ENCODE assay signal across 18 cellular contexts in genomic region chr5:78602400-78602799, GRCh38. TPM values are rescaled to one million over a fixed set of nuclear protein-coding genes. Genes with fewer than 3 reads are reported as not detected.
DNase-seq lines count a peak whose midpoint lies in the region; ATAC-seq, FAIRE-seq and TF ChIP-seq lines count a peak whose summit lies in the region.
"Had no signal": no experiment of that assay in that cellular context is flagged by ENCODE, and none has a peak within 500 bp of the region (broad histone marks: within the 10 kb centered on the region; RNA-seq: fewer than 3 reads in every experiment).

No MANE protein-coding gene starts in this region.

- no peak overlapping the region for H3K9ac ChIP-seq in astrocyte (ENCODE audit: low read length)
- no peak overlapping the region for H3K9ac ChIP-seq in stomach smooth muscle (ENCODE audit: low read length in 2 of 2)
- H3K9ac ChIP-seq: KMS-11 had no signal

- H3K27me3 Mint-ChIP-seq in MCF 10A (ENCODE audit: insufficient read depth, unreplicated experiment) (no peaks in the 10 kb centered on the region), astrocyte (ENCODE audit: low read depth, unreplicated experiment) (no peaks in the 10 kb centered on the region), mesothelial cell of epicardium (ENCODE audit: low read depth) (no peaks in the 10 kb centered on the region), CD14-positive monocyte (ENCODE audit: low read depth in 3 of 3) (peaks cover 0 to 8% (median 3%) of the 10 kb centered on the region in 3 donors)

- H3K27ac Mint-ChIP-seq in MCF 10A (ENCODE audit: low read depth, unreplicated experiment) = no peak overlapping the region
- H3K27ac Mint-ChIP-seq in astrocyte (ENCODE audit: unreplicated experiment) = peak overlapping the region; percentile 89
- peak overlapping the region; percentile 89 for H3K27ac Mint-ChIP-seq in mesothelial cell of epicardium
- H3K27ac Mint-ChIP-seq in CD14-positive monocyte = no peak overlapping the region

- H3K36me3 Mint-ChIP-seq in MCF 10A (ENCODE audit: insufficient read depth, unreplicated experiment) (peaks cover 15% of the 10 kb centered on the region), astrocyte (ENCODE audit: low read depth, unreplicated experiment) (peaks cover 2% of the 10 kb centered on the region), mesothelial cell of epicardium (peaks cover 5% of the 10 kb centered on the region), CD14-positive monocyte (no peaks in the 10 kb centered on the region)

- H3K79me2 ChIP-seq in astrocyte (ENCODE audit: insufficient read depth, low read length) = peaks cover 23% of the 10 kb centered on the region

- H3K27ac ChIP-seq in breast epithelium (peak overlapping the region; percentile 10 to 77), astrocyte (ENCODE audit: low read depth, low read length) (peak overlapping the region; percentile 71), stomach smooth muscle (ENCODE audit: low read length) (peak overlapping the region; percentile 79)
- H3K27ac ChIP-seq: KMS-11 had no signal

- H4K20me1 ChIP-seq in astrocyte (ENCODE audit: insufficient read depth, low read length) = no peaks in the 10 kb centered on the region

- BruUV-seq in MCF 10A (replicated peaks; lab: Mats Ljungman, UMichigan) = no TSS peak

- intact Hi-C loops in breast epithelium (cut with DNase I; ENCODE audit: low total_unique reads) (no loop called here), MCF 10A (cut with micrococcal nuclease) (no loop called here), CD14-positive monocyte (cut with micrococcal nuclease) (no loop called here)

- FAIRE-seq in astrocyte (lab: Jason Lieb, UNC) = no peak
- FAIRE-seq: A204.1, H1 had no signal

- DNase-seq in breast epithelium (ENCODE audit: low spot score in 2 of 2) (no peak), MCF 10A (ENCODE audit: unreplicated experiment) (no peak), astrocyte (ENCODE audit: low read depth) (no peak), mesothelial cell of epicardium (ENCODE audit: low spot score in 2 of 2, unreplicated experiment in 2 of 2) (no peak), CD14-positive monocyte (ENCODE audit: low spot score) (no peak), cortex of kidney (lab: John Stamatoyannopoulos, UW) (no peak)
- DNase-seq: MG63, NCI-H1092 treated with DMSO at 0.1 percent for 48 hours, NCI-H1694 treated with DMSO at 0.1 percent for 48 hours, NCI-H446, NCI-H748 treated with DMSO at 0.1 percent for 48 hours, SHP77 had no signal

- H3K9me3 Mint-ChIP-seq in MCF 10A (ENCODE audit: unreplicated experiment) (no peaks in the 10 kb centered on the region), astrocyte (ENCODE audit: unreplicated experiment) (no peaks in the 10 kb centered on the region), mesothelial cell of epicardium (no peaks in the 10 kb centered on the region), CD14-positive monocyte (peaks cover 0 to 4% (median 0%) of the 10 kb centered on the region in 7 donors)

- ATAC-seq in GM18498 (IDR thresholded peaks at IDR 0.05; ENCODE audit: unreplicated experiment) = no peak
- ATAC-seq: Panc1 had no signal

- H3K4me3 ChIP-seq in breast epithelium (no peak overlapping the region), astrocyte (ENCODE audit: insufficient read depth, low read depth, low read length) (no peak overlapping the region), stomach smooth muscle (ENCODE audit: low read length in 2 of 2) (no peak overlapping the region)
- H3K4me3 ChIP-seq: MG63 had no signal

- no peak for TF ChIP-seq CTCF in breast epithelium (IDR thresholded peaks at IDR 0.05)
- no peak for TF ChIP-seq CTCF in MCF 10A (IDR thresholded peaks at IDR 0.05; ENCODE audit: unreplicated experiment)
- TF ChIP-seq CTCF in astrocyte (IDR thresholded peaks at IDR 0.05; ENCODE audit: insufficient read depth, low read depth, low read length) = no peak
- TF ChIP-seq CTCF in mesothelial cell of epicardium (IDR thresholded peaks at IDR 0.05; ENCODE audit: unreplicated experiment) = no peak
- TF ChIP-seq CTCF in CD14-positive monocyte (IDR thresholded peaks at IDR 0.05) = no peak

- H3K4me1 Mint-ChIP-seq in MCF 10A (ENCODE audit: insufficient read depth, unreplicated experiment) = peaks cover 18% of the 10 kb centered on the region
- peaks cover 43% of the 10 kb centered on the region for H3K4me1 Mint-ChIP-seq in astrocyte (ENCODE audit: low read depth, unreplicated experiment)
- H3K4me1 Mint-ChIP-seq in mesothelial cell of epicardium = peaks cover 53% of the 10 kb centered on the region
- no peaks in the 10 kb centered on the region for H3K4me1 Mint-ChIP-seq in CD14-positive monocyte

- no peaks in the 10 kb centered on the region for H3K27me3 ChIP-seq in breast epithelium
- no peaks in the 10 kb centered on the region for H3K27me3 ChIP-seq in astrocyte (ENCODE audit: insufficient read depth, low read length)
- H3K27me3 ChIP-seq in stomach smooth muscle (ENCODE audit: control insufficient read depth in 1 of 2, insufficient read depth in 2 of 2, low read length in 2 of 2) = no peaks in the 10 kb centered on the region
- H3K27me3 ChIP-seq: MG63 had no signal

- no peak overlapping the region for H3K4me3 Mint-ChIP-seq in MCF 10A (ENCODE audit: unreplicated experiment)
- no peak overlapping the region for H3K4me3 Mint-ChIP-seq in astrocyte (ENCODE audit: unreplicated experiment)
- no peak overlapping the region for H3K4me3 Mint-ChIP-seq in mesothelial cell of epicardium
- H3K4me3 Mint-ChIP-seq in CD14-positive monocyte = no peak overlapping the region

- TF ChIP-seq POLR2A in breast epithelium (IDR thresholded peaks at IDR 0.05) = no peak

- H3K36me3 ChIP-seq in breast epithelium = no peaks in the 10 kb centered on the region
- no peaks in the 10 kb centered on the region for H3K36me3 ChIP-seq in astrocyte (ENCODE audit: insufficient read depth, low read length)
- no peaks in the 10 kb centered on the region for H3K36me3 ChIP-seq in stomach smooth muscle (ENCODE audit: control insufficient read depth in 2 of 2, insufficient read depth in 2 of 2, low read length in 2 of 2)

- CTCF ChIA-PET in MCF 10A (lab: Yijun Ruan, JAX) = no interaction called here

- H3K4me1 ChIP-seq in breast epithelium (no peaks in the 10 kb centered on the region), astrocyte (ENCODE audit: insufficient read depth, low read length) (peaks cover 31% of the 10 kb centered on the region), stomach smooth muscle (ENCODE audit: control insufficient read depth, insufficient read depth, low read length) (peaks cover 19% of the 10 kb centered on the region)

- POLR2A ChIA-PET in MCF 10A (lab: Yijun Ruan, JAX) = interaction anchor here (0.6 to 0.7 kb wide), 2 partner anchors 11 to 38 kb away, joined by 3 read pairs; no protein-coding TSS in a partner anchor

- no peak overlapping the region for H2AFZ ChIP-seq in astrocyte (ENCODE audit: low read depth, low read length)

- no peak overlapping the region for H3K4me2 ChIP-seq in astrocyte (ENCODE audit: low read length)
- H3K4me2 ChIP-seq: KMS-11 had no signal

- H3K9me3 ChIP-seq in breast epithelium (no peaks in the 10 kb centered on the region), astrocyte (ENCODE audit: insufficient read depth, low read depth, low read length) (no peaks in the 10 kb centered on the region), stomach smooth muscle (ENCODE audit: control insufficient read depth in 2 of 2, low read length in 2 of 2) (peaks cover 0 to 3% of the 10 kb centered on the region in 2 donors)
- H3K9me3 ChIP-seq: MG63 had no signal

RNA-seq across cellular contexts. Expression of gene LHFPL2, which starts 46.2 kb away (rescaled TPM):
- total RNA-seq in breast epithelium (10 to 100 TPM; 36.8 to 61.8 (median 41.3) TPM), MCF 10A (2022) (45.9 and 93.3 TPM in 2 replicates), astrocyte (17.0 and 19.8 TPM in 2 replicates), mesothelial cell of epicardium (41.7 to 43.1 TPM (median 42.1 TPM) in 3 replicates)
- 10 to 100 TPM in 1 of 2 donors, 1 to 10 TPM in 1; 7.3 to 11.6 TPM for polyA plus RNA-seq in CD14-positive monocyte

Comparison
In these comparisons a context has a peak if more than half of its experiments do, and no peak if none do; other contexts are left out.
1. H3K27ac Mint-ChIP-seq: peak in astrocyte (single experiment) and mesothelial cell of epicardium (single experiment); none in MCF 10A (single experiment) and CD14-positive monocyte (0 of 7).
2. Peak in every context shown above with its lines, with median percentiles within 50 percentile points of each other: H3K27ac ChIP-seq.